ENCODE assay signal across 21 cellular contexts in genomic region chr4:182973421-182974340, GRCh38. TPM values are rescaled to one million over a fixed set of nuclear protein-coding genes. Genes with fewer than 3 reads are reported as not detected.
DNase-seq lines count a peak whose midpoint lies in the region; ATAC-seq, FAIRE-seq and TF ChIP-seq lines count a peak whose summit lies in the region.
"Had no signal": no experiment of that assay in that cellular context is flagged by ENCODE, and none has a peak within 500 bp of the region (broad histone marks: within the 10 kb centered on the region; RNA-seq: fewer than 3 reads in every experiment).

No MANE protein-coding gene starts in this region.

- 46% methylated on average over 15 of the region's 15 CpGs for WGBS in HepG2 (ENCODE audit: low lambda C conversion rate)
- WGBS in right lobe of liver (ENCODE audit: insufficient coverage, low coverage, low lambda C conversion rate, missing lambda C conversion rate): 70% methylated on average over 12 of the region's 15 CpGs

- no peak overlapping the region for H3K4me3 ChIP-seq in HepG2 (replicated peaks in 1 of 3; ENCODE audit: insufficient read depth in 1 of 3, low read depth in 2 of 3, low read length in 3 of 3)
- H3K4me3 ChIP-seq in right lobe of liver: no peak overlapping the region
- H3K4me3 ChIP-seq: BLaER1, dorsolateral prefrontal cortex, psoas muscle, suprapubic skin, vagina had no signal

- H2AFZ ChIP-seq in HepG2 (ENCODE audit: low read length): no peak overlapping the region

- TF ChIP-seq POLR2A in HepG2 (IDR thresholded peaks at IDR 0.05; ENCODE audit: insufficient read depth in 1 of 2, low read depth in 2 of 2, low read length in 2 of 2): no peak
- no peak for TF ChIP-seq POLR2A in right lobe of liver (IDR thresholded peaks at IDR 0.05)

- H3K4me2 ChIP-seq in HepG2 (ENCODE audit: low read depth, low read length): 0 out of 2 replicates have a peak overlapping the region, but pooled peaks have one; percentile 10
- H3K4me2 ChIP-seq: BLaER1 had no signal

- DNase-seq in HepG2 (ENCODE audit: low spot score) (no peak), right lobe of liver (no peak), dermis blood vessel endothelial cell (peak; percentile 10), lung microvascular endothelial cell (ENCODE audit: low read depth in 2 of 2) (peak; percentile 15 to 91), stromal cell of bone marrow (ENCODE audit: low read depth) (peak; percentile 73), NCI-H446 treated with DMSO at 0.1 percent for 48 hours (lab: John Stamatoyannopoulos, UW) (no peak), mucosa of gallbladder (ENCODE audit: low spot score) (no peak)
- no peak for DNase-seq in activated CD4-positive, alpha-beta T cell treated with anti-CD3 and anti-CD28 coated beads, Interleukin-2, amount 50 U/mL, for 48 hours
- DNase-seq: activated CD8-positive, alpha-beta memory T cell treated with anti-CD3 and anti-CD28 coated beads for 24 hours; dorsolateral prefrontal cortex; erythroblast; GDM1; H9; natural killer cell; NCI-H187; NCI-H2227 treated with DMSO at 0.1 percent for 48 hours; psoas muscle had no signal

- no peaks in the 10 kb centered on the region for H3K4me1 ChIP-seq in HepG2 (ENCODE audit: insufficient read depth, low read length)
- no peaks in the 10 kb centered on the region for H3K4me1 ChIP-seq in right lobe of liver
- H3K4me1 ChIP-seq: psoas muscle had no signal

- no TSS peak for BruUV-seq in HepG2 (replicated peaks; lab: Mats Ljungman, UMichigan)

- POLR2A ChIA-PET in HepG2 (lab: Yijun Ruan, JAX): no interaction called here

- FAIRE-seq in HepG2 (lab: Jason Lieb, UNC): no peak
- FAIRE-seq: D721Med had no signal

- H3K27me3 ChIP-seq in HepG2 (ENCODE audit: control insufficient read depth in 1 of 2, insufficient read depth in 2 of 2, low read length in 2 of 2) (peaks cover 0 to 6% of the 10 kb centered on the region in 2 experiments; a peak in 2 of 5 replicates), right lobe of liver (no peaks in the 10 kb centered on the region)
- H3K27me3 ChIP-seq: BLaER1, suprapubic skin, vagina had no signal

- no peaks in the 10 kb centered on the region for H3K79me2 ChIP-seq in HepG2 (ENCODE audit: insufficient read depth, low read length)

- CTCF ChIA-PET in HepG2 (lab: Yijun Ruan, JAX; ENCODE audit: low intra/inter-chr PET ratio, low total read pairs): no interaction called here

- no peaks in the 10 kb centered on the region for H3K36me3 ChIP-seq in HepG2 (replicated peaks in 1 of 2; ENCODE audit: control insufficient read depth in 1 of 2, insufficient read depth in 2 of 2, low read length in 2 of 2)
- no peaks in the 10 kb centered on the region for H3K36me3 ChIP-seq in right lobe of liver
- H3K36me3 ChIP-seq: BLaER1, suprapubic skin, vagina had no signal

- no peaks in the 10 kb centered on the region for H4K20me1 ChIP-seq in HepG2 (ENCODE audit: insufficient read depth, low read length)
- H4K20me1 ChIP-seq: BLaER1 had no signal

- in situ Hi-C loops in HepG2 (cut with HindIII; ENCODE audit: extremely low pct_ligation_motif_present, low pct_unique_long_range_greater_than_20kb): no loop called here

- TF ChIP-seq RAD21 in HepG2 (CRISPR knock-in tag; IDR thresholded peaks at IDR 0.05): no peak

- TF ChIP-seq EP300 in HepG2 (IDR thresholded peaks at IDR 0.05; ENCODE audit: low read depth in 2 of 2, low read length in 2 of 2): no peak
- no peak for TF ChIP-seq EP300 in HepG2 (CRISPR knock-in tag; IDR thresholded peaks at IDR 0.05; ENCODE audit: borderline replicate concordance)

- H3K9ac ChIP-seq in HepG2 (ENCODE audit: insufficient read depth, low read depth, low read length): no peak overlapping the region
- H3K9ac ChIP-seq: BLaER1 had no signal

- no peaks in the 10 kb centered on the region for H3K9me3 ChIP-seq in HepG2 (ENCODE audit: low read length)
- H3K9me3 ChIP-seq in right lobe of liver: no peaks in the 10 kb centered on the region
- H3K9me3 ChIP-seq: BLaER1, psoas muscle, suprapubic skin, vagina had no signal

- H3K27ac ChIP-seq in HepG2 (ENCODE audit: extremely low read length, insufficient read depth, low read length) (no peak overlapping the region), right lobe of liver (no peak overlapping the region)
- H3K27ac ChIP-seq: BLaER1, dorsolateral prefrontal cortex, psoas muscle, suprapubic skin, vagina had no signal

- no peak for TF ChIP-seq CTCF in HepG2 (CRISPR knock-in tag; IDR thresholded peaks at IDR 0.05)
- no peak for TF ChIP-seq CTCF in right lobe of liver (IDR thresholded peaks at IDR 0.05)

- intact Hi-C loops in HepG2 (cut with micrococcal nuclease; ENCODE audit: unreplicated experiment) (no loop called here), right lobe of liver (cut with DNase I) (no loop called here)

- ATAC-seq in HepG2 (no peak), right lobe of liver (no peak)
- ATAC-seq: natural killer cell, psoas muscle had no signal

TF ChIP-seq in HepG2, 621 proteins besides CTCF, POLR2A, EP300 and RAD21 (continues in another document):
- TF ChIP-seq ZNF747 (CRISPR knock-in tag; IDR thresholded peaks at IDR 0.05; ENCODE audit: borderline replicate concordance): no peak
- TF ChIP-seq BRF2 (CRISPR knock-in tag; IDR thresholded peaks at IDR 0.05): no peak
- no peak for TF ChIP-seq ZSCAN21 (CRISPR knock-in tag; IDR thresholded peaks at IDR 0.05; ENCODE audit: borderline replicate concordance)
- no peak for TF ChIP-seq ZMAT3 (CRISPR knock-in tag; conservative IDR thresholded peaks at IDR 0.05)
- no peak for TF ChIP-seq ZNF17 (CRISPR knock-in tag; IDR thresholded peaks at IDR 0.05)
- TF ChIP-seq JUNB (CRISPR knock-in tag; IDR thresholded peaks at IDR 0.05; ENCODE audit: borderline replicate concordance): no peak
- no peak for TF ChIP-seq NR2F6 (IDR thresholded peaks at IDR 0.05)
- TF ChIP-seq NR2F6 (CRISPR knock-in tag; IDR thresholded peaks at IDR 0.05): no peak
- no peak for TF ChIP-seq KLF11 (CRISPR knock-in tag; IDR thresholded peaks at IDR 0.05)
- no peak for TF ChIP-seq ATAD3A (CRISPR knock-in tag; IDR thresholded peaks at IDR 0.05)
- TF ChIP-seq MTA1 (CRISPR knock-in tag; IDR thresholded peaks at IDR 0.05; ENCODE audit: borderline replicate concordance): no peak
- no peak for TF ChIP-seq WIZ (CRISPR knock-in tag; IDR thresholded peaks at IDR 0.05)
- TF ChIP-seq MAFK (conservative IDR thresholded peaks at IDR 0.05 in 1 of 2, IDR thresholded peaks at IDR 0.05 in 1 of 2; ENCODE audit: low read length in 2 of 2): peak; percentile 73 to 89; a peak in 3 of 4 replicates
- TF ChIP-seq ZNF343 (CRISPR knock-in tag; IDR thresholded peaks at IDR 0.05): no peak
- TF ChIP-seq SKI (IDR thresholded peaks at IDR 0.05; ENCODE audit: partially characterized antibody): no peak
- no peak for TF ChIP-seq GMEB1 (CRISPR knock-in tag; IDR thresholded peaks at IDR 0.05; ENCODE audit: borderline replicate concordance)

RNA-seq across cellular contexts. Expression of gene DCTD, which starts 56.5 kb away (rescaled TPM):
- total RNA-seq in HepG2 (2016; rRNA removed; fragmentation: Illumina TruSeq; extraction: Trizol) (67.2 and 85.1 TPM in 2 replicates), right lobe of liver (10 to 100 TPM; 45.7 to 61.3 (median 51.2) TPM), dermis blood vessel endothelial cell (77.3 and 107 TPM in 2 replicates), lung microvascular endothelial cell (53.0 and 67.5 TPM in 2 replicates), mucosa of gallbladder (141 TPM)
- total RNA-seq in HepG2 (2016; cell fraction: cytosol; rRNA removed; fragmentation: Illumina TruSeq; extraction: Trizol; ENCODE audit: low read depth): 93.2 and 97.9 TPM in 2 replicates
- total RNA-seq in HepG2 (2016; cell fraction: insoluble cytoplasmic fraction; rRNA removed; fragmentation: Illumina TruSeq; extraction: Trizol): 65.6 and 88.0 TPM in 2 replicates
- 145 and 146 TPM in 2 replicates for total RNA-seq in HepG2 (2016; cell fraction: membrane; rRNA removed; fragmentation: Illumina TruSeq; extraction: Trizol)
- 60.7 and 77.4 TPM in 2 replicates for total RNA-seq in HepG2 (2016; cell fraction: nucleus; rRNA removed; fragmentation: Illumina TruSeq; extraction: Trizol)
- polyA plus RNA-seq in HepG2 (2011; rRNA removed): 94.2 and 95.3 TPM in 2 replicates
- polyA plus RNA-seq in HepG2 (2011; cell fraction: cytosol; rRNA removed): 90.5 and 102 TPM in 2 replicates
- 153 and 172 TPM in 2 replicates for polyA plus RNA-seq in HepG2 (2011; cell fraction: nucleus; rRNA removed)
- polyA plus RNA-seq in HepG2 (2012): 117 and 124 TPM in 2 replicates
- 108 and 123 TPM in 2 replicates for polyA plus RNA-seq in HepG2 (2016; cell fraction: cytosol; fragmentation: Illumina TruSeq; extraction: Trizol; ENCODE audit: low read depth)
- polyA plus RNA-seq in HepG2 (2016; cell fraction: insoluble cytoplasmic fraction; fragmentation: Illumina TruSeq; extraction: Trizol; ENCODE audit: low read depth): 93.0 and 99.9 TPM in 2 replicates
- 161 and 166 TPM in 2 replicates for polyA plus RNA-seq in HepG2 (2016; cell fraction: membrane; fragmentation: Illumina TruSeq; extraction: Trizol; ENCODE audit: low read depth)
- 128 and 143 TPM in 2 replicates for polyA plus RNA-seq in HepG2 (2016; cell fraction: nucleus; fragmentation: Illumina TruSeq; extraction: Trizol; ENCODE audit: insufficient read depth, low read depth)
- 48.3 and 75.7 TPM in 2 replicates for polyA minus RNA-seq in HepG2 (2011; rRNA and poly(A)+ RNA removed; ENCODE audit: low replicate concordance)
- polyA minus RNA-seq in HepG2 (2011; cell fraction: cytosol; rRNA and poly(A)+ RNA removed): 40.4 and 40.8 TPM in 2 replicates
- polyA minus RNA-seq in HepG2 (2011; cell fraction: nucleus; rRNA and poly(A)+ RNA removed): 85.5 and 94.6 TPM in 2 replicates

Comparison
In these comparisons a context has a peak if more than half of its experiments do, and no peak if none do; other contexts are left out.
1. DNase-seq: peak in dermis blood vessel endothelial cell (single experiment), lung microvascular endothelial cell (2 of 2) and stromal cell of bone marrow (single experiment); none in HepG2 (single experiment), right lobe of liver (0 of 3), activated CD4-positive, alpha-beta T cell treated with anti-CD3 and anti-CD28 coated beads, Interleukin-2, amount 50 U/mL, for 48 hours (0 of 2), NCI-H446 treated with DMSO at 0.1 percent for 48 hours (single experiment) and mucosa of gallbladder (single experiment).